Comparison of ENCODE assay signal across 19 cellular contexts in the genomic region with DNA sequence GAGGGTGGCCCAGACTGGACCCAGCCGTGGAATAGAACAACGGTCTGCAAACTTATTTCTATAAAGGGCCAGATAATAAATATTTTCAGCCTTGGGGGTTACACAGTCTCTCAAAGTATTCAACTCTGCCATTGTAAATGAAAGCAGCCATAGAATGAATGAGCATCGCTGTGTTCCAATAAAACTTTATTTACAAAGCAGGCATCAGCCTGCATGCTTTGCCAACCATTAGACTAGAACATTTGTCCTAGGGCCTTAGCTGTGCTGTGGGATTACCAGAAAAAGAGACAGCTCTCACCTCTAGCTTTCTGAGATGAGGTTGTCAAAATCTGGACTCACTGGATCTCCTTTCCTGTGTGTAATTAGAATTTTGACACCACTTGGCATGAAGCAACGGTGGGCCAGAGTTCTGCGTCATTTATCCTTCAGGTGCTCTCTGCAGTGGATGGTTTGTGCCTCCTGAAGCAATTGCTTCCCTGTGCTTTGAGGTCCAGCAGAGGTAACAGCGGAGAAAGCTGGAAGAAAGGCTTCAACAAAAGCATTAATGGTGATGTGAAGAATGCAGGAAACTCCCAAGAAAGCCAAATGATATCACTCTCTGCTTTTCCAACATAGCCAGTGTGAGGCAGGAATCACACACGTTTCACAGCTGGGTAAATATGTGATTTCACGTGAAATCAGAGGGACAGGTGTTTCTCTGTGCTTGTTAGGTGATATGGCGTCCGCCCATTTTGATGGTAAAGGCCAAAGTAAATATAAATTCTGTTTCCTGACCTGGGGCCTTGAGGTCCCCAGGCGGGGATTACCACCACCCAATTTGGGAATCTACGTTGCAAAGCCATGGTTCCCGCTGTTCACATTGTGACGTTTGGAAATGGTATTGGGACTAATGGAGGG.
DNase-seq lines count a peak whose midpoint lies in the region; ATAC-seq, FAIRE-seq and TF ChIP-seq lines count a peak whose summit lies in the region.
"Had no signal": no experiment of that assay in that cellular context is flagged by ENCODE, and none has a peak within 500 bp of the region (broad histone marks: within the 10 kb centered on the region; RNA-seq: fewer than 3 reads in every experiment).

No MANE protein-coding gene starts in this region.

- under 1% methylated on average over 14 of the region's 14 CpGs for WGBS in K562 (ENCODE audit: insufficient coverage, low coverage, missing lambda C conversion rate)
- 55 to 70% (median 62%) methylated on average over 14 of the region's 14 CpGs for WGBS in stomach, 5 donors

- in situ Hi-C loops in K562 (cut with MboI) = no loop called here

- no peak overlapping the region for H3K4me2 ChIP-seq in K562 (ENCODE audit: insufficient read depth, low read length)
- H3K4me2 ChIP-seq in Karpas-422 (ENCODE audit: low read depth, low read length, poor library complexity, severe bottlenecking) = no peak overlapping the region
- H3K4me2 ChIP-seq: hepatocyte had no signal

- POLR2A ChIA-PET in K562 (lab: Yijun Ruan, JAX) = interaction anchor here (0.6 to 0.9 kb wide), 2 partner anchors 14 to 225 kb away, joined by 3 read pairs; no protein-coding TSS in a partner anchor

- H3K27ac ChIP-seq in K562 (ENCODE audit: extremely low read depth, low read depth, low read length) (no peak overlapping the region), stomach (peak overlapping the region in 2 of 5 donors; percentile 38 to 46), Karpas-422 (ENCODE audit: low read length) (no peak overlapping the region)
- H3K27ac ChIP-seq: cardiac muscle cell, dorsolateral prefrontal cortex, hepatocyte had no signal

- peaks cover 11% of the 10 kb centered on the region for H3K36me3 Mint-ChIP-seq in activated T-cell treated with anti-CD3 and anti-CD28 coated beads, Interleukin-2, amount 50 U/mL, for 4 hours (ENCODE audit: insufficient read depth)

- intact Hi-C loops in K562 (cut with micrococcal nuclease) = no loop called here
- intact Hi-C loops in stomach (cut with DNase I; ENCODE audit: low total_unique reads) = no loop called here

- no peak for FAIRE-seq in K562 (lab: Jason Lieb, UNC)
- FAIRE-seq: G401.6 had no signal

- CTCF ChIA-PET in K562 (lab: Yijun Ruan, JAX; ENCODE audit: low intra/inter-chr PET ratio) = no interaction called here

- no peak for TF ChIP-seq POLR2A in K562 (conservative IDR thresholded peaks at IDR 0.05)
- no peak for TF ChIP-seq POLR2A in stomach (IDR thresholded peaks at IDR 0.05)

- H3K9me3 ChIP-seq in K562 (replicated peaks; ENCODE audit: control insufficient read depth, insufficient read depth, low read depth, low read length) = no peaks in the 10 kb centered on the region
- H3K9me3 ChIP-seq in stomach = no peaks in the 10 kb centered on the region
- no peaks in the 10 kb centered on the region for H3K9me3 ChIP-seq in Karpas-422 (ENCODE audit: low read length)

- no peak for TF ChIP-seq CTCF in K562 (IDR thresholded peaks at IDR 0.05 in 2 of 3, conservative IDR thresholded peaks at IDR 0.05 in 1 of 3; ENCODE audit: insufficient read depth in 2 of 3, low read depth in 1 of 3, low read length in 3 of 3)
- TF ChIP-seq CTCF in stomach (IDR thresholded peaks at IDR 0.05) = no peak

- no peaks in the 10 kb centered on the region for H3K9me3 Mint-ChIP-seq in activated T-cell treated with anti-CD3 and anti-CD28 coated beads, Interleukin-2, amount 50 U/mL, for 4 hours
- H3K9me3 Mint-ChIP-seq: T-helper 1 cell treated with Interleukin-12 subunit alpha and Interleukin-12 subunit beta and Interleukin-4 antibody, amounts not matched to agents 30 μg/mL and 1 μg/mL, for 36 hours had no signal

- peaks cover 0 to 4% of the 10 kb centered on the region in 2 experiments; a peak in 1 of 5 replicates for H3K4me1 ChIP-seq in K562 (replicated peaks in 1 of 2; ENCODE audit: control insufficient read depth in 2 of 2, insufficient read depth in 2 of 2, low read length in 2 of 2)
- peaks cover 14 to 43% (median 23%) of the 10 kb centered on the region in 4 donors for H3K4me1 ChIP-seq in stomach
- no peaks in the 10 kb centered on the region for H3K4me1 ChIP-seq in Karpas-422 (ENCODE audit: low read length)

- H2AFZ ChIP-seq in K562 (ENCODE audit: low read depth, low read length) (no peak overlapping the region), Karpas-422 (ENCODE audit: low read length) (no peak overlapping the region)
- H2AFZ ChIP-seq: hepatocyte had no signal

- TF ChIP-seq EP300 in K562 (IDR thresholded peaks at IDR 0.05; ENCODE audit: low read length) (no peak), stomach (IDR thresholded peaks at IDR 0.05) (no peak)

- H3K79me2 ChIP-seq in K562 (ENCODE audit: control insufficient read depth, insufficient read depth, low read length) = no peaks in the 10 kb centered on the region
- H3K79me2 ChIP-seq in Karpas-422 (ENCODE audit: low read length) = no peaks in the 10 kb centered on the region
- H3K79me2 ChIP-seq: hepatocyte had no signal

- TF ChIP-seq RAD21 in K562 (CRISPR knock-in tag; conservative IDR thresholded peaks at IDR 0.05 in 1 of 2, IDR thresholded peaks at IDR 0.05 in 1 of 2) = no peak

- no peaks in the 10 kb centered on the region for H3K9me1 ChIP-seq in K562 (ENCODE audit: control insufficient read depth, insufficient read depth, low read length)

- peak in 2 of 3 experiments; percentile 25 to 56 for DNase-seq in NCI-H1417 (lab: John Stamatoyannopoulos, UW)
- no peak for DNase-seq in NCI-H1417 treated with DMSO at 0.1 percent for 48 hours (lab: John Stamatoyannopoulos, UW)
- DNase-seq in NCI-H2196 (lab: John Stamatoyannopoulos, UW; ENCODE audit: unreplicated experiment) = peak; percentile 74
- no peak for DNase-seq in K562 (ENCODE audit: extremely low read depth in 1 of 4, low spot score in 3 of 4)
- DNase-seq in stomach = peak; percentile 35
- DNase-seq in activated T-cell treated with anti-CD3 and anti-CD28 coated beads, Interleukin-2, amount 50 U/mL, for 4 hours = no peak
- no peak for DNase-seq in Karpas-422
- no peak for DNase-seq in middle frontal gyrus (ENCODE audit: extremely low spot score, low spot score)
- DNase-seq: activated effector memory CD4-positive, alpha-beta T cell treated with anti-CD3 and anti-CD28 coated beads, Interleukin-2, amount 50 U/mL, for 16 hours; amniotic stem cell; dorsolateral prefrontal cortex; foreskin fibroblast; KBM-7; NCI-H526; retina had no signal

- no peak for ATAC-seq in K562
- no peak for ATAC-seq in activated T-cell treated with anti-CD3 and anti-CD28 coated beads, Interleukin-2, amount 50 U/mL, for 4 hours

- H3K36me3 ChIP-seq in K562 (ENCODE audit: control insufficient read depth, insufficient read depth, low read length) (no peaks in the 10 kb centered on the region), stomach (no peaks in the 10 kb centered on the region), Karpas-422 (ENCODE audit: insufficient read depth, low read length) (no peaks in the 10 kb centered on the region)
- H3K36me3 ChIP-seq: cardiac muscle cell had no signal

- no peak overlapping the region for H3K4me3 Mint-ChIP-seq in activated T-cell treated with anti-CD3 and anti-CD28 coated beads, Interleukin-2, amount 50 U/mL, for 4 hours
- H3K4me3 Mint-ChIP-seq: T-helper 1 cell treated with Interleukin-12 subunit alpha and Interleukin-12 subunit beta and Interleukin-4 antibody, amounts not matched to agents 30 μg/mL and 1 μg/mL, for 36 hours had no signal

- BruUV-seq in K562 (replicated peaks; lab: Mats Ljungman, UMichigan) = no TSS peak

- H3K27me3 ChIP-seq in K562 (ENCODE audit: control insufficient read depth in 2 of 2, insufficient read depth in 2 of 2, low read length in 2 of 2) (peaks cover 22 to 38% of the 10 kb centered on the region in 2 experiments), stomach (no peaks in the 10 kb centered on the region), Karpas-422 (ENCODE audit: low read length) (no peaks in the 10 kb centered on the region)
- H3K27me3 ChIP-seq: cardiac muscle cell, dorsolateral prefrontal cortex, hepatocyte had no signal

- peaks cover 30% of the 10 kb centered on the region for H3K4me1 Mint-ChIP-seq in activated T-cell treated with anti-CD3 and anti-CD28 coated beads, Interleukin-2, amount 50 U/mL, for 4 hours (ENCODE audit: low read depth)

- H4K20me1 ChIP-seq in K562 (replicated peaks; ENCODE audit: control insufficient read depth, insufficient read depth, low read length) = 0 out of 2 replicates have a peak, but pooled peaks cover 3% of the 10 kb centered on the region
- H4K20me1 ChIP-seq in Karpas-422 (ENCODE audit: insufficient read depth, low read depth, low read length) = no peaks in the 10 kb centered on the region

- H3K4me3 ChIP-seq in K562 = no peak overlapping the region
- no peak overlapping the region for H3K4me3 ChIP-seq in stomach
- no peak overlapping the region for H3K4me3 ChIP-seq in Karpas-422 (ENCODE audit: low read length)
- H3K4me3 ChIP-seq: cardiac muscle cell, dorsolateral prefrontal cortex, hepatocyte had no signal

- no peaks in the 10 kb centered on the region for H3K9me2 ChIP-seq in Karpas-422 (replicated peaks; ENCODE audit: insufficient read depth, low read length)

- no peaks in the 10 kb centered on the region for H3K27me3 Mint-ChIP-seq in activated T-cell treated with anti-CD3 and anti-CD28 coated beads, Interleukin-2, amount 50 U/mL, for 4 hours (ENCODE audit: low read depth)

- H3K9ac ChIP-seq in K562 (ENCODE audit: insufficient read depth in 1 of 2, low read depth in 2 of 2, low read length in 2 of 2) (no peak overlapping the region), Karpas-422 (ENCODE audit: low read length) (no peak overlapping the region)

TF ChIP-seq in K562, 482 proteins besides CTCF, POLR2A, EP300 and RAD21 (continues in another document):
- TF ChIP-seq ZSCAN29 (IDR thresholded peaks at IDR 0.05) = no peak

Comparison
In these comparisons a context has a peak if more than half of its experiments do, and no peak if none do; other contexts are left out.
1. DNase-seq: peak in NCI-H1417 (2 of 3), NCI-H2196 (single experiment) and stomach (single experiment); none in NCI-H1417 treated with DMSO at 0.1 percent for 48 hours (single experiment), K562 (0 of 4), activated T-cell treated with anti-CD3 and anti-CD28 coated beads, Interleukin-2, amount 50 U/mL, for 4 hours (single experiment), Karpas-422 (single experiment) and middle frontal gyrus (single experiment).